Comparison of ENCODE assay signal across 30 cellular contexts in genomic region chr17:7109461-7110322, GRCh38. TPM values are rescaled to one million over a fixed set of nuclear protein-coding genes. Genes with fewer than 3 reads are reported as not detected.
A peak's percentile ranks its signal among the peaks of the same experiment; 100 is the strongest.
DNase-seq lines count a peak whose midpoint lies in the region; ATAC-seq, FAIRE-seq and TF ChIP-seq lines count a peak whose summit lies in the region.
"Had no signal": no experiment of that assay in that cellular context is flagged by ENCODE, and none has a peak within 500 bp of the region (broad histone marks: within the 10 kb centered on the region; RNA-seq: fewer than 3 reads in every experiment).

No MANE protein-coding gene starts in this region.

- no TSS peak for BruUV-seq in HepG2 (replicated peaks; lab: Mats Ljungman, UMichigan)

- intact Hi-C loops in HepG2 (cut with micrococcal nuclease; ENCODE audit: unreplicated experiment): no loop called here
- intact Hi-C loops in posterior cingulate gyrus (cut with DNase I): no loop called here

- no peak overlapping the region for H3K9ac ChIP-seq in HepG2 (ENCODE audit: insufficient read depth, low read depth, low read length)
- H3K9ac ChIP-seq: SK-N-SH had no signal

- H3K27me3 Mint-ChIP-seq in activated naive CD8-positive, alpha-beta T cell treated with anti-CD3 and anti-CD28 coated beads, Interleukin-2, amount 10 ng/mL, durations not matched to agents 7 days and 5 days: no peaks in the 10 kb centered on the region
- H3K27me3 Mint-ChIP-seq in activated naive CD8-positive, alpha-beta T cell treated with anti-CD3 and anti-CD28 coated beads for 36 hours: no peaks in the 10 kb centered on the region
- H3K27me3 Mint-ChIP-seq in WTC11 (ENCODE audit: low read depth) (no peaks in the 10 kb centered on the region; the same call in 1 of the 2 replicates), type B pancreatic cell (peaks cover 6% of the 10 kb centered on the region)
- H3K27me3 Mint-ChIP-seq: activated CD4-positive, alpha-beta T cell treated with anti-CD3 and anti-CD28 coated beads, Interleukin-2, amount 10 ng/mL, durations not matched to agents 7 days and 5 days had no signal

- POLR2A ChIA-PET in activated naive CD8-positive, alpha-beta T cell treated with anti-CD3 and anti-CD28 coated beads, Interleukin-2, amount 10 ng/mL, durations not matched to agents 7 days and 5 days (lab: Charles Lee): no interaction called here
- POLR2A ChIA-PET in WTC11 (lab: Charles Lee): no interaction called here
- POLR2A ChIA-PET in HepG2 (lab: Yijun Ruan, JAX): interaction anchor here (0.9 to 5.2 kb wide), 4 partner anchors 8 to 31 kb away, joined by 3 to 36 read pairs (median 16); no protein-coding TSS in a partner anchor

- H3K9me3 ChIP-seq in HepG2 (ENCODE audit: low read length) (no peaks in the 10 kb centered on the region), BE2C (no peaks in the 10 kb centered on the region)
- H3K9me3 ChIP-seq: A549, adrenal gland, pancreas, SK-N-SH, transverse colon had no signal

- TF ChIP-seq RAD21 in HepG2 (CRISPR knock-in tag; IDR thresholded peaks at IDR 0.05): no peak

- in situ Hi-C loops in HepG2 (cut with HindIII; ENCODE audit: extremely low pct_ligation_motif_present, low pct_unique_long_range_greater_than_20kb): no loop called here

- peaks cover 11% of the 10 kb centered on the region for H3K4me1 Mint-ChIP-seq in activated naive CD8-positive, alpha-beta T cell treated with anti-CD3 and anti-CD28 coated beads, Interleukin-2, amount 10 ng/mL, durations not matched to agents 7 days and 5 days
- peaks cover 4% of the 10 kb centered on the region for H3K4me1 Mint-ChIP-seq in activated naive CD8-positive, alpha-beta T cell treated with anti-CD3 and anti-CD28 coated beads for 36 hours
- peaks cover 18% of the 10 kb centered on the region for H3K4me1 Mint-ChIP-seq in WTC11
- peaks cover 4% of the 10 kb centered on the region for H3K4me1 Mint-ChIP-seq in type B pancreatic cell (ENCODE audit: unreplicated experiment)
- H3K4me1 Mint-ChIP-seq: brain had no signal

- TF ChIP-seq POLR2A in HepG2 (IDR thresholded peaks at IDR 0.05; ENCODE audit: insufficient read depth in 1 of 2, low read depth in 2 of 2, low read length in 2 of 2): no peak

- H3K27me3 ChIP-seq in HepG2 (ENCODE audit: control insufficient read depth in 1 of 2, insufficient read depth in 2 of 2, low read length in 2 of 2) (peaks cover 0 to 5% of the 10 kb centered on the region in 2 experiments; a peak in 1 of 5 replicates), BE2C (no peaks in the 10 kb centered on the region)
- H3K27me3 ChIP-seq: pancreas, transverse colon had no signal

- H2AFZ ChIP-seq in HepG2 (ENCODE audit: low read length): no peak overlapping the region

- H3K9me3 Mint-ChIP-seq in activated naive CD8-positive, alpha-beta T cell treated with anti-CD3 and anti-CD28 coated beads, Interleukin-2, amount 10 ng/mL, durations not matched to agents 7 days and 5 days: no peaks in the 10 kb centered on the region
- H3K9me3 Mint-ChIP-seq in activated naive CD8-positive, alpha-beta T cell treated with anti-CD3 and anti-CD28 coated beads for 36 hours: no peaks in the 10 kb centered on the region
- peaks cover 5% of the 10 kb centered on the region for H3K9me3 Mint-ChIP-seq in WTC11
- H3K9me3 Mint-ChIP-seq in type B pancreatic cell: no peaks in the 10 kb centered on the region
- H3K9me3 Mint-ChIP-seq: activated CD4-positive, alpha-beta T cell treated with anti-CD3 and anti-CD28 coated beads, Interleukin-2, amount 10 ng/mL, durations not matched to agents 7 days and 5 days; activated T-helper 2 cell treated with anti-CD3 and anti-CD28 coated beads, Interferon-gamma antibody, Interleukin-2, Interleukin-4, amounts not matched to agents 10 μg/mL and 5 μg/mL and 100 μg/mL, durations not matched to agents 14 hours and 24 hours and 36 hours; HFFc6 had no signal

- DNase-seq in activated naive CD8-positive, alpha-beta T cell treated with anti-CD3 and anti-CD28 coated beads, Interleukin-2, amount 10 ng/mL, durations not matched to agents 7 days and 5 days: no peak
- no peak for DNase-seq in activated naive CD8-positive, alpha-beta T cell treated with anti-CD3 and anti-CD28 coated beads for 36 hours
- no peak for DNase-seq in WTC11 (ENCODE audit: low spot score)
- DNase-seq in HepG2 (ENCODE audit: low spot score): no peak
- DNase-seq in type B pancreatic cell (ENCODE audit: extremely low spot score, unreplicated experiment): no peak
- no peak for DNase-seq in BE2C
- DNase-seq in posterior cingulate gyrus: no peak
- DNase-seq: activated CD4-positive, alpha-beta T cell treated with anti-CD3 and anti-CD28 coated beads, Interleukin-2, amount 10 ng/mL, durations not matched to agents 7 days and 5 days; activated CD8-positive, alpha-beta memory T cell treated with anti-CD3 and anti-CD28 coated beads, Interleukin-2, amount 50 U/mL, for 4 hours; effector CD8-positive, alpha-beta T cell; foreskin keratinocyte; HFFc6; mesendoderm; naive thymus-derived CD4-positive, alpha-beta T cell; NCI-H1417; NCI-H446 treated with DMSO at 0.1 percent for 48 hours; OCI-M1; pancreas; right cardiac atrium; SK-N-SH; transverse colon had no signal

- TF ChIP-seq CTCF in WTC11 (IDR thresholded peaks at IDR 0.05): no peak
- TF ChIP-seq CTCF in HepG2 (CRISPR knock-in tag; IDR thresholded peaks at IDR 0.05): no peak
- no peak for TF ChIP-seq CTCF in type B pancreatic cell (conservative IDR thresholded peaks at IDR 0.05)
- no peak for TF ChIP-seq CTCF in BE2C (IDR thresholded peaks at IDR 0.05; ENCODE audit: low read depth, low read length)

- H3K4me3 Mint-ChIP-seq in activated naive CD8-positive, alpha-beta T cell treated with anti-CD3 and anti-CD28 coated beads, Interleukin-2, amount 10 ng/mL, durations not matched to agents 7 days and 5 days: no peak overlapping the region
- no peak overlapping the region for H3K4me3 Mint-ChIP-seq in activated naive CD8-positive, alpha-beta T cell treated with anti-CD3 and anti-CD28 coated beads for 36 hours
- H3K4me3 Mint-ChIP-seq in WTC11: no peak overlapping the region
- no peak overlapping the region for H3K4me3 Mint-ChIP-seq in type B pancreatic cell
- H3K4me3 Mint-ChIP-seq: activated CD4-positive, alpha-beta T cell treated with anti-CD3 and anti-CD28 coated beads, Interleukin-2, amount 10 ng/mL, durations not matched to agents 7 days and 5 days; brain; HFFc6 had no signal

- WGBS in HepG2 (ENCODE audit: low lambda C conversion rate): 75% methylated on average over 10 of the region's 10 CpGs

- peak overlapping the region; percentile 31 for H3K27ac ChIP-seq in HepG2 (ENCODE audit: extremely low read length, insufficient read depth, low read length)
- H3K27ac ChIP-seq: A549, adrenal gland, foreskin keratinocyte, pancreas, transverse colon, VCaP had no signal

- H3K27ac Mint-ChIP-seq in activated naive CD8-positive, alpha-beta T cell treated with anti-CD3 and anti-CD28 coated beads, Interleukin-2, amount 10 ng/mL, durations not matched to agents 7 days and 5 days: peak overlapping the region; percentile 2
- no peak overlapping the region for H3K27ac Mint-ChIP-seq in activated naive CD8-positive, alpha-beta T cell treated with anti-CD3 and anti-CD28 coated beads for 36 hours
- H3K27ac Mint-ChIP-seq in WTC11 (no peak overlapping the region), type B pancreatic cell (peak overlapping the region; percentile 63)
- H3K27ac Mint-ChIP-seq: activated CD4-positive, alpha-beta T cell treated with anti-CD3 and anti-CD28 coated beads, Interleukin-2, amount 10 ng/mL, durations not matched to agents 7 days and 5 days; activated T-helper 2 cell treated with anti-CD3 and anti-CD28 coated beads, Interferon-gamma antibody, Interleukin-2, Interleukin-4, amounts not matched to agents 10 μg/mL and 5 μg/mL and 100 μg/mL, durations not matched to agents 14 hours and 24 hours and 36 hours; HFFc6; IgD-negative memory B cell had no signal

- H3K4me1 ChIP-seq in HepG2 (ENCODE audit: insufficient read depth, low read length) (peaks cover 51% of the 10 kb centered on the region), BE2C (no peaks in the 10 kb centered on the region)
- H3K4me1 ChIP-seq: adrenal gland, foreskin keratinocyte, pancreas, transverse colon had no signal

- FAIRE-seq in HepG2 (lab: Jason Lieb, UNC): no peak
- FAIRE-seq: A549, pancreas had no signal

- peak overlapping the region; percentile 69 for H3K4me2 ChIP-seq in HepG2 (ENCODE audit: low read depth, low read length)
- H3K4me2 ChIP-seq: A549, SK-N-SH had no signal

- CTCF ChIA-PET in WTC11 (lab: Charles Lee) (interaction anchor here (0.5 to 3.3 kb wide), 8 partner anchors 9 to 68 kb away, joined by 3 to 10 read pairs (median 4); no protein-coding TSS in a partner anchor), HepG2 (lab: Yijun Ruan, JAX; ENCODE audit: low intra/inter-chr PET ratio, low total read pairs) (no interaction called here)

- H4K20me1 ChIP-seq in HepG2 (ENCODE audit: insufficient read depth, low read length): peaks cover 14% of the 10 kb centered on the region

- H3K36me3 Mint-ChIP-seq in activated naive CD8-positive, alpha-beta T cell treated with anti-CD3 and anti-CD28 coated beads, Interleukin-2, amount 10 ng/mL, durations not matched to agents 7 days and 5 days: no peaks in the 10 kb centered on the region
- no peaks in the 10 kb centered on the region for H3K36me3 Mint-ChIP-seq in activated naive CD8-positive, alpha-beta T cell treated with anti-CD3 and anti-CD28 coated beads for 36 hours
- H3K36me3 Mint-ChIP-seq in WTC11: no peaks in the 10 kb centered on the region
- no peaks in the 10 kb centered on the region for H3K36me3 Mint-ChIP-seq in type B pancreatic cell
- H3K36me3 Mint-ChIP-seq: brain; naive thymus-derived CD4-positive, alpha-beta T cell had no signal

- H3K4me3 ChIP-seq in HepG2 (replicated peaks in 1 of 3; ENCODE audit: insufficient read depth in 1 of 3, low read depth in 2 of 3, low read length in 3 of 3) (peak overlapping the region in 1 of 3 experiments; percentile 24; a peak in 2 of 6 replicates), BE2C (ENCODE audit: low read depth, low read length) (no peak overlapping the region)
- H3K4me3 ChIP-seq: A549, adrenal gland, pancreas, transverse colon had no signal

- H3K79me2 ChIP-seq in HepG2 (ENCODE audit: insufficient read depth, low read length): peaks cover 56% of the 10 kb centered on the region

- no peak for TF ChIP-seq EP300 in HepG2 (IDR thresholded peaks at IDR 0.05; ENCODE audit: low read depth in 2 of 2, low read length in 2 of 2)
- no peak for TF ChIP-seq EP300 in HepG2 (CRISPR knock-in tag; IDR thresholded peaks at IDR 0.05; ENCODE audit: borderline replicate concordance)

- no peak for ATAC-seq in activated naive CD8-positive, alpha-beta T cell treated with anti-CD3 and anti-CD28 coated beads, Interleukin-2, amount 10 ng/mL, durations not matched to agents 7 days and 5 days (ENCODE audit: low read depth)
- ATAC-seq in WTC11 (no peak), HepG2 (no peak), GM18498 (IDR thresholded peaks at IDR 0.05; ENCODE audit: unreplicated experiment) (no peak)
- ATAC-seq: A549; esophagus mucosa; foreskin keratinocyte; naive thymus-derived CD4-positive, alpha-beta T cell; pancreas; right cardiac atrium had no signal

- H3K36me3 ChIP-seq in HepG2 (replicated peaks in 1 of 2; ENCODE audit: control insufficient read depth in 1 of 2, insufficient read depth in 2 of 2, low read length in 2 of 2) (peaks cover 14 to 45% of the 10 kb centered on the region in 2 experiments), BE2C (no peaks in the 10 kb centered on the region)
- H3K36me3 ChIP-seq: adrenal gland, pancreas, transverse colon had no signal

RNA-seq across cellular contexts. Expression of gene ASGR2, which starts 4.9 kb away (rescaled TPM):
- total RNA-seq in activated naive CD8-positive, alpha-beta T cell treated with anti-CD3 and anti-CD28 coated beads, Interleukin-2, amount 10 ng/mL, durations not matched to agents 7 days and 5 days: not detected
- total RNA-seq in activated naive CD8-positive, alpha-beta T cell treated with anti-CD3 and anti-CD28 coated beads for 36 hours: not detected
- total RNA-seq in WTC11 (2021) (0.13 to 0.30 TPM (median 0.14 TPM) in 3 replicates), HepG2 (2016; rRNA removed; fragmentation: Illumina TruSeq; extraction: Trizol) (142 and 320 TPM in 2 replicates), type B pancreatic cell (ENCODE audit: low replicate concordance) (0.82 and 1.3 TPM in 2 replicates)
- 153 and 157 TPM in 2 replicates for total RNA-seq in HepG2 (2016; cell fraction: cytosol; rRNA removed; fragmentation: Illumina TruSeq; extraction: Trizol; ENCODE audit: low read depth)
- total RNA-seq in HepG2 (2016; cell fraction: insoluble cytoplasmic fraction; rRNA removed; fragmentation: Illumina TruSeq; extraction: Trizol): 137 and 326 TPM in 2 replicates
- total RNA-seq in HepG2 (2016; cell fraction: membrane; rRNA removed; fragmentation: Illumina TruSeq; extraction: Trizol): 154 and 165 TPM in 2 replicates
- total RNA-seq in HepG2 (2016; cell fraction: nucleus; rRNA removed; fragmentation: Illumina TruSeq; extraction: Trizol): 251 and 289 TPM in 2 replicates
- 754 and 762 TPM in 2 replicates for polyA plus RNA-seq in HepG2 (2011; rRNA removed)
- 620 and 780 TPM in 2 replicates for polyA plus RNA-seq in HepG2 (2011; cell fraction: cytosol; rRNA removed)
- polyA plus RNA-seq in HepG2 (2011; cell fraction: nucleus; rRNA removed): 692 and 800 TPM in 2 replicates
- polyA plus RNA-seq in HepG2 (2012): 341 and 394 TPM in 2 replicates
- 194 and 207 TPM in 2 replicates for polyA plus RNA-seq in HepG2 (2016; cell fraction: cytosol; fragmentation: Illumina TruSeq; extraction: Trizol; ENCODE audit: low read depth)
- 170 and 186 TPM in 2 replicates for polyA plus RNA-seq in HepG2 (2016; cell fraction: insoluble cytoplasmic fraction; fragmentation: Illumina TruSeq; extraction: Trizol; ENCODE audit: low read depth)
- 175 and 177 TPM in 2 replicates for polyA plus RNA-seq in HepG2 (2016; cell fraction: membrane; fragmentation: Illumina TruSeq; extraction: Trizol; ENCODE audit: low read depth)
- 623 and 667 TPM in 2 replicates for polyA plus RNA-seq in HepG2 (2016; cell fraction: nucleus; fragmentation: Illumina TruSeq; extraction: Trizol; ENCODE audit: insufficient read depth, low read depth)
- polyA minus RNA-seq in HepG2 (2011; rRNA and poly(A)+ RNA removed; ENCODE audit: low replicate concordance): 371 TPM in 1 of 2 replicates, not detected in the other
- polyA minus RNA-seq in HepG2 (2011; cell fraction: cytosol; rRNA and poly(A)+ RNA removed): 131 TPM in 2 replicates
- 102 and 109 TPM in 2 replicates for polyA minus RNA-seq in HepG2 (2011; cell fraction: nucleus; rRNA and poly(A)+ RNA removed)
- not detected for polyA plus RNA-seq in BE2C (2012; ENCODE audit: insufficient read depth, insufficient read length, low read depth)
- total RNA-seq: activated CD4-positive, alpha-beta T cell treated with anti-CD3 and anti-CD28 coated beads, Interleukin-2, amount 10 ng/mL, durations not matched to agents 7 days and 5 days; activated T-helper 2 cell treated with anti-CD3 and anti-CD28 coated beads, Interferon-gamma antibody, Interleukin-2, Interleukin-4, amounts not matched to agents 10 μg/mL and 5 μg/mL and 100 μg/mL, durations not matched to agents 14 hours and 24 hours and 36 hours; foreskin keratinocyte; HFFc6; M059J had no signal
- polyA plus RNA-seq: foreskin keratinocyte; naive thymus-derived CD4-positive, alpha-beta T cell; SK-N-SH had no signal

RNA-seq across cellular contexts. Expression of gene CLEC10A, which starts 29.6 kb away (rescaled TPM):
- total RNA-seq in activated naive CD8-positive, alpha-beta T cell treated with anti-CD3 and anti-CD28 coated beads, Interleukin-2, amount 10 ng/mL, durations not matched to agents 7 days and 5 days: under 1 TPM; 0.45 to 0.64 TPM
- not detected for total RNA-seq in activated naive CD8-positive, alpha-beta T cell treated with anti-CD3 and anti-CD28 coated beads for 36 hours
- 0.18 TPM in 1 of 3 replicates, not detected in the others for total RNA-seq in WTC11 (2021)
- not detected in 2 replicates for total RNA-seq in HepG2 (2016; rRNA removed; fragmentation: Illumina TruSeq; extraction: Trizol)
- not detected in 2 replicates for total RNA-seq in HepG2 (2016; cell fraction: cytosol; rRNA removed; fragmentation: Illumina TruSeq; extraction: Trizol; ENCODE audit: low read depth)
- total RNA-seq in HepG2 (2016; cell fraction: insoluble cytoplasmic fraction; rRNA removed; fragmentation: Illumina TruSeq; extraction: Trizol): 0.06 TPM in 1 of 2 replicates, not detected in the other
- total RNA-seq in HepG2 (2016; cell fraction: membrane; rRNA removed; fragmentation: Illumina TruSeq; extraction: Trizol): not detected in 2 replicates
- total RNA-seq in HepG2 (2016; cell fraction: nucleus; rRNA removed; fragmentation: Illumina TruSeq; extraction: Trizol): 0.19 TPM in 1 of 2 replicates, not detected in the other
- 0.33 and 0.65 TPM in 2 replicates for polyA plus RNA-seq in HepG2 (2011; rRNA removed)
- 0.08 and 0.14 TPM in 2 replicates for polyA plus RNA-seq in HepG2 (2011; cell fraction: cytosol; rRNA removed)
- 1.3 and 2.4 TPM in 2 replicates for polyA plus RNA-seq in HepG2 (2011; cell fraction: nucleus; rRNA removed)
- polyA plus RNA-seq in HepG2 (2012): 0.35 and 0.48 TPM in 2 replicates
- polyA plus RNA-seq in HepG2 (2016; cell fraction: cytosol; fragmentation: Illumina TruSeq; extraction: Trizol; ENCODE audit: low read depth): not detected in 2 replicates
- not detected in 2 replicates for polyA plus RNA-seq in HepG2 (2016; cell fraction: insoluble cytoplasmic fraction; fragmentation: Illumina TruSeq; extraction: Trizol; ENCODE audit: low read depth)
- not detected in 2 replicates for polyA plus RNA-seq in HepG2 (2016; cell fraction: membrane; fragmentation: Illumina TruSeq; extraction: Trizol; ENCODE audit: low read depth)
- polyA plus RNA-seq in HepG2 (2016; cell fraction: nucleus; fragmentation: Illumina TruSeq; extraction: Trizol; ENCODE audit: insufficient read depth, low read depth): 0.68 and 0.90 TPM in 2 replicates
- 0.18 TPM in 1 of 2 replicates, not detected in the other for polyA minus RNA-seq in HepG2 (2011; rRNA and poly(A)+ RNA removed; ENCODE audit: low replicate concordance)
- polyA minus RNA-seq in HepG2 (2011; cell fraction: cytosol; rRNA and poly(A)+ RNA removed): not detected in 2 replicates
- 0.64 and 1.2 TPM in 2 replicates for polyA minus RNA-seq in HepG2 (2011; cell fraction: nucleus; rRNA and poly(A)+ RNA removed)
- total RNA-seq in type B pancreatic cell (ENCODE audit: low replicate concordance): not detected in 2 replicates
- polyA plus RNA-seq in BE2C (2012; ENCODE audit: insufficient read depth, insufficient read length, low read depth): not detected
- total RNA-seq: activated CD4-positive, alpha-beta T cell treated with anti-CD3 and anti-CD28 coated beads, Interleukin-2, amount 10 ng/mL, durations not matched to agents 7 days and 5 days; activated T-helper 2 cell treated with anti-CD3 and anti-CD28 coated beads, Interferon-gamma antibody, Interleukin-2, Interleukin-4, amounts not matched to agents 10 μg/mL and 5 μg/mL and 100 μg/mL, durations not matched to agents 14 hours and 24 hours and 36 hours; foreskin keratinocyte; HFFc6; M059J had no signal
- polyA plus RNA-seq: A549; foreskin keratinocyte; IgD-negative memory B cell; naive thymus-derived CD4-positive, alpha-beta T cell; SK-N-SH had no signal

Comparison
In these comparisons a context has a peak if more than half of its experiments do, and no peak if none do; other contexts are left out.
1. H3K27ac Mint-ChIP-seq: peak in activated naive CD8-positive, alpha-beta T cell treated with anti-CD3 and anti-CD28 coated beads, Interleukin-2, amount 10 ng/mL, durations not matched to agents 7 days and 5 days (single experiment) and type B pancreatic cell (single experiment); none in activated naive CD8-positive, alpha-beta T cell treated with anti-CD3 and anti-CD28 coated beads for 36 hours (single experiment) and WTC11 (single experiment).
2. RNA of gene ASGR2, which starts 4.9 kb away (total RNA-seq): 137 to 326 TPM in HepG2; 0.82 to 1.3 TPM in type B pancreatic cell, 0.13 to 0.30 TPM in WTC11, not detected in activated naive CD8-positive, alpha-beta T cell treated with anti-CD3 and anti-CD28 coated beads, Interleukin-2, amount 10 ng/mL, durations not matched to agents 7 days and 5 days and not detected in activated naive CD8-positive, alpha-beta T cell treated with anti-CD3 and anti-CD28 coated beads for 36 hours; every median in the first group is over 10 times any median in the second.